ENCODE assay signal across 1 cellular context in genomic region chr16:67860589-67861398, GRCh38.
TF ChIP-seq lines count a peak whose summit lies in the region.

No MANE protein-coding gene starts in this region.

TF ChIP-seq in WTC11, 78 proteins besides CTCF, POLR2A, EP300 and RAD21 (continued from another document):
- TF ChIP-seq, protein P1, sequence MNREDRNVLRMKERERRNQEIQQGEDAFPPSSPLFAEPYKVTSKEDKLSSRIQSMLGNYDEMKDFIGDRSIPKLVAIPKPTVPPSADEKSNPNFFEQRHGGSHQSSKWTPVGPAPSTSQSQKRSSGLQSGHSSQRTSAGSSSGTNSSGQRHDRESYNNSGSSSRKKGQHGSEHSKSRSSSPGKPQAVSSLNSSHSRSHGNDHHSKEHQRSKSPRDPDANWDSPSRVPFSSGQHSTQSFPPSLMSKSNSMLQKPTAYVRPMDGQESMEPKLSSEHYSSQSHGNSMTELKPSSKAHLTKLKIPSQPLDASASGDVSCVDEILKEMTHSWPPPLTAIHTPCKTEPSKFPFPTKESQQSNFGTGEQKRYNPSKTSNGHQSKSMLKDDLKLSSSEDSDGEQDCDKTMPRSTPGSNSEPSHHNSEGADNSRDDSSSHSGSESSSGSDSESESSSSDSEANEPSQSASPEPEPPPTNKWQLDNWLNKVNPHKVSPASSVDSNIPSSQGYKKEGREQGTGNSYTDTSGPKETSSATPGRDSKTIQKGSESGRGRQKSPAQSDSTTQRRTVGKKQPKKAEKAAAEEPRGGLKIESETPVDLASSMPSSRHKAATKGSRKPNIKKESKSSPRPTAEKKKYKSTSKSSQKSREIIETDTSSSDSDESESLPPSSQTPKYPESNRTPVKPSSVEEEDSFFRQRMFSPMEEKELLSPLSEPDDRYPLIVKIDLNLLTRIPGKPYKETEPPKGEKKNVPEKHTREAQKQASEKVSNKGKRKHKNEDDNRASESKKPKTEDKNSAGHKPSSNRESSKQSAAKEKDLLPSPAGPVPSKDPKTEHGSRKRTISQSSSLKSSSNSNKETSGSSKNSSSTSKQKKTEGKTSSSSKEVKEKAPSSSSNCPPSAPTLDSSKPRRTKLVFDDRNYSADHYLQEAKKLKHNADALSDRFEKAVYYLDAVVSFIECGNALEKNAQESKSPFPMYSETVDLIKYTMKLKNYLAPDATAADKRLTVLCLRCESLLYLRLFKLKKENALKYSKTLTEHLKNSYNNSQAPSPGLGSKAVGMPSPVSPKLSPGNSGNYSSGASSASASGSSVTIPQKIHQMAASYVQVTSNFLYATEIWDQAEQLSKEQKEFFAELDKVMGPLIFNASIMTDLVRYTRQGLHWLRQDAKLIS (CRISPR knock-in tag; IDR thresholded peaks at IDR 0.05; ENCODE audit: borderline replicate concordance), result no peak
- no peak for TF ChIP-seq CDX4 (CRISPR knock-in tag; IDR thresholded peaks at IDR 0.05; ENCODE audit: borderline replicate concordance)
- TF ChIP-seq, protein P2, sequence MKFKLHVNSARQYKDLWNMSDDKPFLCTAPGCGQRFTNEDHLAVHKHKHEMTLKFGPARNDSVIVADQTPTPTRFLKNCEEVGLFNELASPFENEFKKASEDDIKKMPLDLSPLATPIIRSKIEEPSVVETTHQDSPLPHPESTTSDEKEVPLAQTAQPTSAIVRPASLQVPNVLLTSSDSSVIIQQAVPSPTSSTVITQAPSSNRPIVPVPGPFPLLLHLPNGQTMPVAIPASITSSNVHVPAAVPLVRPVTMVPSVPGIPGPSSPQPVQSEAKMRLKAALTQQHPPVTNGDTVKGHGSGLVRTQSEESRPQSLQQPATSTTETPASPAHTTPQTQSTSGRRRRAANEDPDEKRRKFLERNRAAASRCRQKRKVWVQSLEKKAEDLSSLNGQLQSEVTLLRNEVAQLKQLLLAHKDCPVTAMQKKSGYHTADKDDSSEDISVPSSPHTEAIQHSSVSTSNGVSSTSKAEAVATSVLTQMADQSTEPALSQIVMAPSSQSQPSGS (CRISPR knock-in tag; IDR thresholded peaks at IDR 0.05; ENCODE audit: borderline replicate concordance, low read depth), result no peak
- no peak for TF ChIP-seq RELA (CRISPR knock-in tag; IDR thresholded peaks at IDR 0.05; ENCODE audit: borderline replicate concordance)
- no peak for TF ChIP-seq SMAD4 (CRISPR knock-in tag; IDR thresholded peaks at IDR 0.05)
- no peak for TF ChIP-seq GTF2I (CRISPR knock-in tag; conservative IDR thresholded peaks at IDR 0.05)
- TF ChIP-seq ZNF671 (CRISPR knock-in tag; IDR thresholded peaks at IDR 0.05), result no peak
- TF ChIP-seq JAZF1 (CRISPR knock-in tag; IDR thresholded peaks at IDR 0.05), result no peak
- TF ChIP-seq ZNF512 (CRISPR knock-in tag; IDR thresholded peaks at IDR 0.05; ENCODE audit: borderline replicate concordance), result no peak
- TF ChIP-seq FOXJ3 (CRISPR knock-in tag; IDR thresholded peaks at IDR 0.05; ENCODE audit: borderline replicate concordance), result no peak
